In genomic region chr6:149484733-149485700, GRCh38 we compare ENCODE assay signal across 8 cellular contexts. TPM values are rescaled to one million over a fixed set of nuclear protein-coding genes. Genes with fewer than 3 reads are reported as not detected.
DNase-seq lines count a peak whose midpoint lies in the region; ATAC-seq and TF ChIP-seq lines count a peak whose summit lies in the region.

ZC3H12D (minus strand) TSS chr6:149485014; CDS start chr6:149474543, 10,471 bp downstream.

- no peaks in the 10 kb centered on the region for H3K27me3 Mint-ChIP-seq in WTC11 (ENCODE audit: low read depth)
- H3K27me3 Mint-ChIP-seq in naive thymus-derived CD8-positive, alpha-beta T cell = no peaks in the 10 kb centered on the region

- no peak within 1 kb of the TSS; the same call in 1 of the 2 replicates for H3K27ac Mint-ChIP-seq in WTC11
- peak within 1 kb of the TSS; percentile 95 to 99 (median 98) for H3K27ac Mint-ChIP-seq in naive thymus-derived CD8-positive, alpha-beta T cell

- ATAC-seq in GM19395 (IDR thresholded peaks at IDR 0.05; ENCODE audit: unreplicated experiment) = peak; percentile 46
- ATAC-seq in HG03520 (IDR thresholded peaks at IDR 0.05; ENCODE audit: unreplicated experiment) = peak; percentile 42
- ATAC-seq in WTC11 = peak; percentile 60
- ATAC-seq in naive thymus-derived CD8-positive, alpha-beta T cell = peak; percentile 76 to 85

- H3K36me3 Mint-ChIP-seq in WTC11 = no peaks in the 10 kb centered on the region
- peaks cover 0 to 5% (median 0%) of the 10 kb centered on the region in 3 donors for H3K36me3 Mint-ChIP-seq in naive thymus-derived CD8-positive, alpha-beta T cell

- intact Hi-C loops in transverse colon (cut with DNase I; ENCODE audit: low total_unique reads) = no loop called here

- no peaks in the 10 kb centered on the region for H4K20me1 ChIP-seq in smooth muscle cell (ENCODE audit: low read depth)

- no peak within 1 kb of the TSS for H3K4me2 ChIP-seq in smooth muscle cell

- DNase-seq in AML-193 (lab: John Stamatoyannopoulos, UW) (peak; percentile 63 to 67), WTC11 (ENCODE audit: low spot score) (no peak), transverse colon (peak; percentile 84), smooth muscle cell (lab: John Stamatoyannopoulos, UW; ENCODE audit: unreplicated experiment) (no peak)
- peak; percentile 88 for DNase-seq in central memory CD4-positive, alpha-beta T cell
- DNase-seq in naive thymus-derived CD8-positive, alpha-beta T cell = peak; percentile 59 to 95 (median 80)

- H3K4me1 ChIP-seq in transverse colon (peaks cover 4 to 42% (median 20%) of the 10 kb centered on the region in 4 donors), smooth muscle cell (ENCODE audit: low read depth) (no peaks in the 10 kb centered on the region)

- H2AFZ ChIP-seq in smooth muscle cell (ENCODE audit: low read depth) = no peak within 1 kb of the TSS

- H3F3A ChIP-seq in smooth muscle cell (ENCODE audit: low read depth) = no peaks in the 10 kb centered on the region

- CTCF ChIA-PET in WTC11 (lab: Charles Lee) = interaction anchor here (1.0 kb wide), 1 partner anchor 11 kb away, joined by 5 read pairs; no protein-coding TSS in a partner anchor

- peak; percentile 47 for TF ChIP-seq POLR2A in transverse colon (IDR thresholded peaks at IDR 0.05)

- peak within 1 kb of the TSS; percentile 71 to 81 (median 75) for H3K27ac ChIP-seq in transverse colon
- no peak within 1 kb of the TSS for H3K27ac ChIP-seq in smooth muscle cell (ENCODE audit: low read depth)

- H3K9me3 ChIP-seq in transverse colon = no peaks in the 10 kb centered on the region
- H3K9me3 ChIP-seq in smooth muscle cell (replicated peaks; ENCODE audit: low read depth) = no peaks in the 10 kb centered on the region

- TF ChIP-seq EP300 in transverse colon (IDR thresholded peaks at IDR 0.05; ENCODE audit: low read depth) = no peak

- H3K4me3 ChIP-seq in transverse colon (peak within 1 kb of the TSS in 3 of 4 donors; percentile 4 to 42 (median 5)), smooth muscle cell (no peak within 1 kb of the TSS)

- H3K4me3 Mint-ChIP-seq in WTC11 = no peak within 1 kb of the TSS
- H3K4me3 Mint-ChIP-seq in naive thymus-derived CD8-positive, alpha-beta T cell = peak within 1 kb of the TSS; percentile 84 to 99 (median 94)

- H3K4me1 Mint-ChIP-seq in WTC11 = peaks cover 16% of the 10 kb centered on the region
- H3K4me1 Mint-ChIP-seq in naive thymus-derived CD8-positive, alpha-beta T cell = peaks cover 28 to 75% (median 53%) of the 10 kb centered on the region in 4 donors

- H3K9ac ChIP-seq in smooth muscle cell (ENCODE audit: low read depth) = no peak within 1 kb of the TSS

- no peak for TF ChIP-seq CTCF in WTC11 (IDR thresholded peaks at IDR 0.05)
- peak; percentile 29 to 75 (median 36) for TF ChIP-seq CTCF in transverse colon (IDR thresholded peaks at IDR 0.05)
- no peak for TF ChIP-seq CTCF in smooth muscle cell (IDR thresholded peaks at IDR 0.05; ENCODE audit: borderline replicate concordance, insufficient read depth, poor library complexity, severe bottlenecking)

- H3K9me3 Mint-ChIP-seq in WTC11 = no peaks in the 10 kb centered on the region
- no peaks in the 10 kb centered on the region for H3K9me3 Mint-ChIP-seq in naive thymus-derived CD8-positive, alpha-beta T cell

- in situ Hi-C loops in transverse colon (cut with MboI; ENCODE audit: low pct_ligation_motif_present in 1 of 4, low pct_unique_long_range_greater_than_20kb in 1 of 4, low sequenced_read_pairs in 3 of 4) = no loop called here

- no peaks in the 10 kb centered on the region for H3K27me3 ChIP-seq in transverse colon
- H3K27me3 ChIP-seq in smooth muscle cell (ENCODE audit: low read depth) = no peaks in the 10 kb centered on the region

- WGBS in transverse colon (ENCODE audit: low coverage in 1 of 2), 2 donors = 19 to 21% methylated on average over 7 to 22 of the region's 22 CpGs
- WGBS in smooth muscle cell (ENCODE audit: low lambda C conversion rate) = 56% methylated on average over 22 of the region's 22 CpGs

- H3K79me2 ChIP-seq in smooth muscle cell (ENCODE audit: low read depth) = no peaks in the 10 kb centered on the region

- POLR2A ChIA-PET in WTC11 (lab: Charles Lee) = no interaction called here
- POLR2A ChIA-PET in naive thymus-derived CD8-positive, alpha-beta T cell (lab: Charles Lee) = interaction anchor here (0.6 to 3.2 kb wide), 12 partner anchors 11 to 108 kb away, joined by 3 to 22 read pairs (median 3); partner anchors contain the start of gene PPIL4

- no peaks in the 10 kb centered on the region for H3K36me3 ChIP-seq in transverse colon
- H3K36me3 ChIP-seq in smooth muscle cell (ENCODE audit: low read depth) = no peaks in the 10 kb centered on the region

TF ChIP-seq in WTC11, 78 proteins besides CTCF, POLR2A, EP300 and RAD21:
- TF ChIP-seq ZBTB43 (CRISPR knock-in tag; IDR thresholded peaks at IDR 0.05) (no peak), MXD4 (CRISPR knock-in tag; IDR thresholded peaks at IDR 0.05; ENCODE audit: borderline replicate concordance) (no peak), SOX15 (CRISPR knock-in tag; IDR thresholded peaks at IDR 0.05) (no peak), NFYB (CRISPR knock-in tag; conservative IDR thresholded peaks at IDR 0.05; ENCODE audit: low read depth) (no peak), TEAD1 (CRISPR knock-in tag; IDR thresholded peaks at IDR 0.05) (no peak), GABPB1 (CRISPR knock-in tag; IDR thresholded peaks at IDR 0.05) (peak; percentile 17; the same call in 1 of the 2 replicates), JAZF1 (CRISPR knock-in tag; IDR thresholded peaks at IDR 0.05) (no peak)

RNA-seq across cellular contexts. Expression of gene ZC3H12D, which starts in this region (rescaled TPM):
- 0.13 to 0.21 TPM (median 0.14 TPM) in 3 replicates for total RNA-seq in WTC11 (2021)
- total RNA-seq in naive thymus-derived CD8-positive, alpha-beta T cell = 10 to 100 TPM; 61.9 to 63.5 TPM
- 1 to 10 TPM; 1.1 to 1.7 (median 1.5) TPM for polyA plus RNA-seq in naive thymus-derived CD8-positive, alpha-beta T cell
- total RNA-seq in transverse colon = 10 to 100 TPM in 3 of 4 donors, 1 to 10 TPM in 1; 1.8 to 24.3 (median 12.1) TPM
- total RNA-seq in smooth muscle cell = 0.09 TPM in 1 of 2 replicates, not detected in the other
- not detected in 2 replicates for polyA plus RNA-seq in smooth muscle cell

Comparison
In these comparisons a context has a peak if more than half of its experiments do, and no peak if none do; other contexts are left out.
1. Peak in ATAC-seq in WTC11; RNA of the gene not detected or under 1 TPM.
2. DNase-seq: peak in AML-193 (2 of 2), central memory CD4-positive, alpha-beta T cell (single experiment), naive thymus-derived CD8-positive, alpha-beta T cell (10 of 10) and transverse colon (single experiment); none in WTC11 (single experiment) and smooth muscle cell (single experiment).
3. CTCF ChIP-seq: peak in transverse colon (5 of 5); none in WTC11 (single experiment) and smooth muscle cell (single experiment).
4. Peak in every context shown above with its lines, with median percentiles within 50 percentile points of each other: ATAC-seq.